ENCODE assay signal across 1 cellular context in genomic region chr7:11207565-11207964, GRCh38.
TF ChIP-seq lines count a peak whose summit lies in the region.

No MANE protein-coding gene starts in this region.

TF ChIP-seq in WTC11, 78 proteins besides CTCF, POLR2A, EP300 and RAD21 (continued from another document):
- no peak for TF ChIP-seq ATF2 (CRISPR knock-in tag; IDR thresholded peaks at IDR 0.05; ENCODE audit: borderline replicate concordance, low read depth)
- no peak for TF ChIP-seq JUN (CRISPR knock-in tag; IDR thresholded peaks at IDR 0.05)
- no peak for TF ChIP-seq FOXJ3 (CRISPR knock-in tag; IDR thresholded peaks at IDR 0.05; ENCODE audit: borderline replicate concordance)
- no peak for TF ChIP-seq MAX (CRISPR knock-in tag; IDR thresholded peaks at IDR 0.05)
- TF ChIP-seq ZNF138 (CRISPR knock-in tag; conservative IDR thresholded peaks at IDR 0.05) = no peak
